Comparison of ENCODE assay signal across 8 cellular contexts in the genomic region with DNA sequence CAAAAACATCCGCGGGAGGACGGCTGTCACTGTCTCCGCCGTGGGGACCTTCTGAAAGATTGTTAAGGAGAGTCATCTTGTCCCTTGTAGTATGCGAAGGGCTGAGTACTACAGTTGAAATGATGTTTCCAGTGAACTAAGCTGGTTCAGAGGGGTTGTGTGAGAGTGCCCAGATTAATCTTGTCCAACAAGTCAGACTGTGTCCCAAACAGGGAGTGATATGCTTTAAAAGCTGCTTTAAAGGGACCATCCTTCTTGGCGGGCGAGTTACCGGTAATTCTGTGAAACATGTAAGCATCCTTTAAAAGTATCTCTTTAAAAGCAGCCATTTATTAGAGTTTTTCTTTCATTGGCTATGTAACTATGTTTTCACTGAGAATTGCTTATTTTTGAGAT. TPM values are rescaled to one million over a fixed set of nuclear protein-coding genes. Genes with fewer than 3 reads are reported as not detected.
DNase-seq lines count a peak whose midpoint lies in the region; ATAC-seq and TF ChIP-seq lines count a peak whose summit lies in the region.

No MANE protein-coding gene starts in this region.

- H3K36me3 Mint-ChIP-seq in HFFc6 (ENCODE audit: low read depth): no peaks in the 10 kb centered on the region; the same call in 1 of the 2 replicates
- peaks cover 3% of the 10 kb centered on the region for H3K36me3 Mint-ChIP-seq in activated T-helper 1 cell treated with anti-CD3 and anti-CD28 coated beads, Interleukin-12 subunit alpha, Interleukin-12 subunit beta, Interleukin-2, Interleukin-4 antibody, amounts not matched to agents 30 ng/mL and 10 ng/mL and 1 ng/mL, durations not matched to agents 14 hours and 24 hours and 36 hours (ENCODE audit: low read depth)
- peaks cover 43% of the 10 kb centered on the region for H3K36me3 Mint-ChIP-seq in stimulated activated effector memory CD8-positive, alpha-beta T cell treated with anti-CD3 and anti-CD28 coated beads, Interleukin-12 subunit alpha, Interleukin-12 subunit beta, amount 100 ng/mL, for 72 hours

- H3K4me1 Mint-ChIP-seq in HFFc6 (ENCODE audit: low read depth): peaks cover 40% of the 10 kb centered on the region
- H3K4me1 Mint-ChIP-seq in activated T-helper 1 cell treated with anti-CD3 and anti-CD28 coated beads, Interleukin-12 subunit alpha, Interleukin-12 subunit beta, Interleukin-2, Interleukin-4 antibody, amounts not matched to agents 30 ng/mL and 10 ng/mL and 1 ng/mL, durations not matched to agents 14 hours and 24 hours and 36 hours (ENCODE audit: low read depth): peaks cover 30% of the 10 kb centered on the region
- peaks cover 28% of the 10 kb centered on the region for H3K4me1 Mint-ChIP-seq in stimulated activated effector memory CD8-positive, alpha-beta T cell treated with anti-CD3 and anti-CD28 coated beads, Interleukin-12 subunit alpha, Interleukin-12 subunit beta, amount 100 ng/mL, for 72 hours

- H3K27me3 ChIP-seq in iPS DF 6.9 (ENCODE audit: control insufficient read depth, insufficient read depth, low read length): no peaks in the 10 kb centered on the region

- intact Hi-C loops in activated T-helper 1 cell treated with anti-CD3 and anti-CD28 coated beads, Interleukin-12 subunit alpha, Interleukin-12 subunit beta, Interleukin-2, Interleukin-4 antibody, amounts not matched to agents 30 ng/mL and 10 ng/mL and 1 ng/mL, durations not matched to agents 14 hours and 24 hours and 36 hours (cut with micrococcal nuclease): loop anchor here (5.0 kb wide), 1 partner anchor 433 kb away; no protein-coding TSS in a partner anchor

- ATAC-seq in stimulated activated effector memory CD8-positive, alpha-beta T cell treated with anti-CD3 and anti-CD28 coated beads, Interleukin-12 subunit alpha, Interleukin-12 subunit beta, amount 100 ng/mL, for 72 hours: no peak
- no peak for ATAC-seq in HG03045 (IDR thresholded peaks at IDR 0.05; ENCODE audit: unreplicated experiment)

- H3K36me3 ChIP-seq in iPS DF 6.9 (ENCODE audit: control insufficient read depth, insufficient read depth, low read length): no peaks in the 10 kb centered on the region

- no peaks in the 10 kb centered on the region for H3K9me3 ChIP-seq in iPS DF 6.9 (ENCODE audit: control insufficient read depth, insufficient read depth, low read length)

- WGBS in iPS DF 6.9 (ENCODE audit: insufficient coverage, insufficient read length): no CpG with 5 or more reads among the region's 9 CpGs

- no peak for DNase-seq in HFFc6
- DNase-seq in activated T-helper 1 cell treated with anti-CD3 and anti-CD28 coated beads, Interleukin-12 subunit alpha, Interleukin-12 subunit beta, Interleukin-2, Interleukin-4 antibody, amounts not matched to agents 30 ng/mL and 10 ng/mL and 1 ng/mL, durations not matched to agents 14 hours and 24 hours and 36 hours (ENCODE audit: low spot score): no peak
- DNase-seq in iPS DF 6.9 (ENCODE audit: low read depth, low spot score): no peak
- no peak for DNase-seq in stimulated activated effector memory CD8-positive, alpha-beta T cell treated with anti-CD3 and anti-CD28 coated beads, Interleukin-12 subunit alpha, Interleukin-12 subunit beta, amount 100 ng/mL, for 72 hours (ENCODE audit: low spot score in 2 of 2)
- DNase-seq in activated gamma-delta T cell (lab: John Stamatoyannopoulos, UW): no peak
- no peak for DNase-seq in T-helper 9 cell
- no peak for DNase-seq in NCI-H526 treated with DMSO at 0.1 percent for 48 hours (lab: John Stamatoyannopoulos, UW)

- H3K27ac ChIP-seq in iPS DF 6.9 (ENCODE audit: low read length): no peak overlapping the region

- H3K4me3 Mint-ChIP-seq in HFFc6: peak overlapping the region; percentile 99
- H3K4me3 Mint-ChIP-seq in activated T-helper 1 cell treated with anti-CD3 and anti-CD28 coated beads, Interleukin-12 subunit alpha, Interleukin-12 subunit beta, Interleukin-2, Interleukin-4 antibody, amounts not matched to agents 30 ng/mL and 10 ng/mL and 1 ng/mL, durations not matched to agents 14 hours and 24 hours and 36 hours: peak overlapping the region; percentile 94
- peak overlapping the region; percentile 97 for H3K4me3 Mint-ChIP-seq in stimulated activated effector memory CD8-positive, alpha-beta T cell treated with anti-CD3 and anti-CD28 coated beads, Interleukin-12 subunit alpha, Interleukin-12 subunit beta, amount 100 ng/mL, for 72 hours

- H3K27me3 Mint-ChIP-seq in HFFc6 (ENCODE audit: insufficient read depth): no peaks in the 10 kb centered on the region
- H3K27me3 Mint-ChIP-seq in activated T-helper 1 cell treated with anti-CD3 and anti-CD28 coated beads, Interleukin-12 subunit alpha, Interleukin-12 subunit beta, Interleukin-2, Interleukin-4 antibody, amounts not matched to agents 30 ng/mL and 10 ng/mL and 1 ng/mL, durations not matched to agents 14 hours and 24 hours and 36 hours (ENCODE audit: insufficient read depth): no peaks in the 10 kb centered on the region

- no peaks in the 10 kb centered on the region for H3K4me1 ChIP-seq in iPS DF 6.9 (ENCODE audit: control insufficient read depth, insufficient read depth, low read length)

- peak overlapping the region; percentile 87; the same call in 1 of the 2 replicates for H3K4me3 ChIP-seq in iPS DF 6.9 (ENCODE audit: low read length)

- H3K9me3 Mint-ChIP-seq in HFFc6: no peaks in the 10 kb centered on the region
- H3K9me3 Mint-ChIP-seq in activated T-helper 1 cell treated with anti-CD3 and anti-CD28 coated beads, Interleukin-12 subunit alpha, Interleukin-12 subunit beta, Interleukin-2, Interleukin-4 antibody, amounts not matched to agents 30 ng/mL and 10 ng/mL and 1 ng/mL, durations not matched to agents 14 hours and 24 hours and 36 hours: no peaks in the 10 kb centered on the region
- no peaks in the 10 kb centered on the region for H3K9me3 Mint-ChIP-seq in stimulated activated effector memory CD8-positive, alpha-beta T cell treated with anti-CD3 and anti-CD28 coated beads, Interleukin-12 subunit alpha, Interleukin-12 subunit beta, amount 100 ng/mL, for 72 hours

- TF ChIP-seq CTCF in HFFc6 (IDR thresholded peaks at IDR 0.05): no peak

- peak overlapping the region; percentile 93 for H3K27ac Mint-ChIP-seq in HFFc6
- H3K27ac Mint-ChIP-seq in activated T-helper 1 cell treated with anti-CD3 and anti-CD28 coated beads, Interleukin-12 subunit alpha, Interleukin-12 subunit beta, Interleukin-2, Interleukin-4 antibody, amounts not matched to agents 30 ng/mL and 10 ng/mL and 1 ng/mL, durations not matched to agents 14 hours and 24 hours and 36 hours: peak overlapping the region; percentile 91
- H3K27ac Mint-ChIP-seq in stimulated activated effector memory CD8-positive, alpha-beta T cell treated with anti-CD3 and anti-CD28 coated beads, Interleukin-12 subunit alpha, Interleukin-12 subunit beta, amount 100 ng/mL, for 72 hours: peak overlapping the region; percentile 98

RNA-seq across cellular contexts. Expression of a gene that starts 1.1 kb away (rescaled TPM):
- 10 to 100 TPM; 24.4 to 28.7 (median 27.7) TPM for total RNA-seq in HFFc6 (2021; fragmentation: NEBNext Ultra II Directional; extraction: Animal tissue kit (Norgen Biotek cat#: 25700))
- 33.9 and 34.2 TPM in 2 replicates for total RNA-seq in activated T-helper 1 cell treated with anti-CD3 and anti-CD28 coated beads, Interleukin-12 subunit alpha, Interleukin-12 subunit beta, Interleukin-2, Interleukin-4 antibody, amounts not matched to agents 30 ng/mL and 10 ng/mL and 1 ng/mL, durations not matched to agents 14 hours and 24 hours and 36 hours

RNA-seq across cellular contexts. Expression of a gene that starts 53.9 kb away (rescaled TPM):
- 100 to 1,000 TPM; 616 to 859 (median 665) TPM for total RNA-seq in HFFc6 (2021; fragmentation: NEBNext Ultra II Directional; extraction: Animal tissue kit (Norgen Biotek cat#: 25700))
- 993 and 995 TPM in 2 replicates for total RNA-seq in activated T-helper 1 cell treated with anti-CD3 and anti-CD28 coated beads, Interleukin-12 subunit alpha, Interleukin-12 subunit beta, Interleukin-2, Interleukin-4 antibody, amounts not matched to agents 30 ng/mL and 10 ng/mL and 1 ng/mL, durations not matched to agents 14 hours and 24 hours and 36 hours
